15 cellular contexts compared by ENCODE assay signal in the genomic region with DNA sequence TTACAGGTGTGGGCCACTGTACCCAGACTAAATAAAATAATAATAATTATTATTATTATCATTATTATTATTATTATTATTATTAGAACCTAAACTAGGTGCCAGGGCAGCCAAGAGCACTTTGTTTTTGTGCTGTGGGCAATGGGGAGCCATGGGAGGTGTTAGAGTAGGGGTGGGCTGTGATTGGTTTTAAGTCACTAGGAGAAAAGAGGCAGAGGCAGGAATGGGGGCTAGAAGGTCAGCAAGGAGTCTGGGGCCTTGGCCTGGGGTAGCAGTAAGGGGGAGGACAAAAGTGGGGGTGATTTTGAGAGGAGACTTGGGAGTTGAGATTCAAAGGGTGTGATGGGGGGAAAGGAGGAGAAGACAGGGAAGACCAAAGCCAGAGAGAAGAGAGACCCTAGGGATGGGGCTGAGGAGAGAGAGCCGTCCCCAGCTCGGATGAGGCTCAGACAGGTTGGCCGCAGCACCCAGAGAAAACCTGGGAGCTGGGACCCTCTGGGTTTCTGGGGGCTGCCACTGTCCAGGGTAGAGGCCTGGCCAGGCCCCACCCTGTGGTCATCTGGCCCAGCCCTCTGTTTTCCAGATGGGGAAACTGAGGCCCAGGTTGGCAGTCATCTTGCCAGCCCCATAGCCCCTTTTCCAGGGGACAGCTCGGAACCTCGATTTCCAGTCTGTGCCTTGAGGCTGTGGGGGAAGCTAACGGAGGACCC. TPM values are rescaled to one million over a fixed set of nuclear protein-coding genes. Genes with fewer than 3 reads are reported as not detected.
DNase-seq lines count a peak whose midpoint lies in the region; ATAC-seq and TF ChIP-seq lines count a peak whose summit lies in the region.
"Had no signal": no experiment of that assay in that cellular context is flagged by ENCODE, and none has a peak within 500 bp of the region (broad histone marks: within the 10 kb centered on the region; RNA-seq: fewer than 3 reads in every experiment).

No MANE protein-coding gene starts in this region.

- no peaks in the 10 kb centered on the region for H3K27me3 Mint-ChIP-seq in CD4-positive, alpha-beta memory T cell
- no peaks in the 10 kb centered on the region for H3K27me3 Mint-ChIP-seq in T-helper 17 cell

- H3K9me3 Mint-ChIP-seq in CD4-positive, alpha-beta memory T cell = no peaks in the 10 kb centered on the region

- H3K9me3 ChIP-seq in CD4-positive, alpha-beta memory T cell (ENCODE audit: control insufficient read depth in 1 of 2, low read length in 2 of 2) = no peaks in the 10 kb centered on the region
- no peaks in the 10 kb centered on the region for H3K9me3 ChIP-seq in T-helper 17 cell (ENCODE audit: control insufficient read depth, low read length, poor library complexity, severe bottlenecking)
- H3K9me3 ChIP-seq in stomach = peaks cover 6 to 11% (median 8%) of the 10 kb centered on the region in 4 donors

- no peak overlapping the region for H3K4me3 ChIP-seq in CD4-positive, alpha-beta memory T cell (ENCODE audit: low read length in 2 of 2)
- no peak overlapping the region for H3K4me3 ChIP-seq in stomach

- intact Hi-C loops in CD4-positive, alpha-beta memory T cell (cut with micrococcal nuclease) = no loop called here
- intact Hi-C loops in left colon (cut with DNase I, micrococcal nuclease) (no loop called here), stomach (cut with DNase I; ENCODE audit: low total_unique reads) (no loop called here)

- CTCF ChIA-PET in CD4-positive, alpha-beta memory T cell (lab: Charles Lee; ENCODE audit: partially characterized antibody) = interaction anchor here (2.3 to 3.7 kb wide), 2 partner anchors 13 to 14 kb away, joined by 8 to 15 read pairs; no protein-coding TSS in a partner anchor

- H3K4me1 ChIP-seq in CD4-positive, alpha-beta memory T cell (ENCODE audit: insufficient read depth, low read length) = peaks cover 35% of the 10 kb centered on the region
- peaks cover 38 to 73% (median 54%) of the 10 kb centered on the region in 4 donors for H3K4me1 ChIP-seq in stomach
- H3K4me1 ChIP-seq: Caco-2 had no signal

- ATAC-seq in T-helper 17 cell (no peak), left colon (no peak), HG02840 (IDR thresholded peaks at IDR 0.05; ENCODE audit: low FRiP score, unreplicated experiment) (no peak), HG02938 (IDR thresholded peaks at IDR 0.05; ENCODE audit: unreplicated experiment) (no peak)

- 90 to 98% (median 95%) methylated on average over 4 to 6 of the region's 6 CpGs for WGBS in stomach, 5 donors

- peaks cover 0 to 4% of the 10 kb centered on the region in 2 donors for H3K36me3 Mint-ChIP-seq in CD4-positive, alpha-beta memory T cell
- no peaks in the 10 kb centered on the region for H3K36me3 Mint-ChIP-seq in T-helper 17 cell (ENCODE audit: low read depth)

- peaks cover 16 to 36% (median 25%) of the 10 kb centered on the region in 4 donors for H3K4me1 Mint-ChIP-seq in CD4-positive, alpha-beta memory T cell
- peaks cover 19% of the 10 kb centered on the region for H3K4me1 Mint-ChIP-seq in T-helper 17 cell

- no peak for DNase-seq in CD4-positive, alpha-beta memory T cell
- DNase-seq in T-helper 17 cell (no peak), left colon (peak; percentile 8 to 26), stomach (no peak), mesenteric fat pad (ENCODE audit: low spot score) (no peak)
- no peak for DNase-seq in effector CD8-positive, alpha-beta T cell (lab: John Stamatoyannopoulos, UW)
- DNase-seq: activated CD4-positive, alpha-beta T cell treated with anti-CD3 and anti-CD28 coated beads, Interleukin-2, amount 50 U/mL, for 4 hours; activated naive CD4-positive, alpha-beta T cell treated with anti-CD3 and anti-CD28 coated beads, Interleukin-2, amount 50 U/mL, for 16 hours; cortex of kidney; foreskin keratinocyte; NCI-H187 treated with DMSO at 0.1 percent for 48 hours; stimulated activated CD4-positive, alpha-beta T cell treated with anti-CD3 and anti-CD28 coated beads, Interleukin-1b, Interleukin-23, amount 100 ng/mL, for 48 hours had no signal

- H3K27ac Mint-ChIP-seq in CD4-positive, alpha-beta memory T cell = peak overlapping the region in 4 of 7 donors; percentile 76 to 82 (median 79)
- peak overlapping the region; percentile 95 for H3K27ac Mint-ChIP-seq in T-helper 17 cell

- H3K27me3 ChIP-seq in CD4-positive, alpha-beta memory T cell (ENCODE audit: insufficient read depth, low read length) = no peaks in the 10 kb centered on the region
- H3K27me3 ChIP-seq in stomach = no peaks in the 10 kb centered on the region
- H3K27me3 ChIP-seq: foreskin keratinocyte had no signal

- no peak overlapping the region for H3K27ac ChIP-seq in CD4-positive, alpha-beta memory T cell (ENCODE audit: low read depth, low read length)
- H3K27ac ChIP-seq in stomach = peak overlapping the region; percentile 90 to 97 (median 95)
- H3K27ac ChIP-seq: foreskin keratinocyte had no signal

- POLR2A ChIA-PET in CD4-positive, alpha-beta memory T cell (lab: Charles Lee; ENCODE audit: partially characterized antibody) = interaction anchor here (1.8 to 4.1 kb wide), 4 partner anchors 8 to 17 kb away, joined by 5 to 38 read pairs (median 8); a partner anchor contains a TSS

- no peak for TF ChIP-seq CTCF in stomach (IDR thresholded peaks at IDR 0.05)

- no peak for TF ChIP-seq POLR2A in stomach (IDR thresholded peaks at IDR 0.05)

- H3K4me3 Mint-ChIP-seq in CD4-positive, alpha-beta memory T cell = peak overlapping the region in 4 of 8 donors; percentile 26 to 63 (median 40)
- H3K4me3 Mint-ChIP-seq in T-helper 17 cell = peak overlapping the region; percentile 52

- no peak for TF ChIP-seq EP300 in stomach (IDR thresholded peaks at IDR 0.05)

- peaks cover 2% of the 10 kb centered on the region for H3K36me3 ChIP-seq in CD4-positive, alpha-beta memory T cell (ENCODE audit: insufficient read depth, low read length)
- H3K36me3 ChIP-seq in stomach = peaks cover 2 to 8% (median 8%) of the 10 kb centered on the region in 4 donors

RNA-seq across cellular contexts. Expression of a gene that starts 17.8 kb away (rescaled TPM):
- 10 to 100 TPM; 52.2 to 59.4 TPM for total RNA-seq in CD4-positive, alpha-beta memory T cell
- polyA plus RNA-seq in CD4-positive, alpha-beta memory T cell = 1 to 10 TPM; 2.8 to 6.6 TPM
- total RNA-seq in T-helper 17 cell (10 to 100 TPM; 53.4 to 64.6 TPM), left colon (10 to 100 TPM; 73.1 to 73.7 TPM), stomach (10 to 100 TPM; 17.9 to 39.6 (median 33.3) TPM), mesenteric fat pad (61.4 TPM)
- 10 to 100 TPM; 39.9 to 50.2 (median 40.9) TPM for polyA plus RNA-seq in stomach

RNA-seq across cellular contexts. Expression of a gene that starts 17.8 kb away (rescaled TPM):
- total RNA-seq in CD4-positive, alpha-beta memory T cell = 100 to 1,000 TPM; 194 to 195 TPM
- 10 to 100 TPM; 24.1 to 63.9 TPM for polyA plus RNA-seq in CD4-positive, alpha-beta memory T cell
- 100 to 1,000 TPM; 256 to 288 TPM for total RNA-seq in T-helper 17 cell
- total RNA-seq in left colon = 100 to 1,000 TPM; 242 to 319 TPM
- total RNA-seq in stomach = 100 to 1,000 TPM in 2 of 5 donors, 10 to 100 TPM in 3; 38.7 to 192 (median 83.9) TPM
- polyA plus RNA-seq in stomach = 100 to 1,000 TPM; 102 to 164 (median 130) TPM
- total RNA-seq in mesenteric fat pad = 240 TPM

Comparison
In these comparisons a context has a peak if more than half of its experiments do, and no peak if none do; other contexts are left out.
1. DNase-seq: peak in left colon (2 of 2); none in CD4-positive, alpha-beta memory T cell (0 of 5), T-helper 17 cell (0 of 3), stomach (single experiment), effector CD8-positive, alpha-beta T cell (single experiment) and mesenteric fat pad (single experiment).